9 cellular contexts compared by ENCODE assay signal in the genomic region with DNA sequence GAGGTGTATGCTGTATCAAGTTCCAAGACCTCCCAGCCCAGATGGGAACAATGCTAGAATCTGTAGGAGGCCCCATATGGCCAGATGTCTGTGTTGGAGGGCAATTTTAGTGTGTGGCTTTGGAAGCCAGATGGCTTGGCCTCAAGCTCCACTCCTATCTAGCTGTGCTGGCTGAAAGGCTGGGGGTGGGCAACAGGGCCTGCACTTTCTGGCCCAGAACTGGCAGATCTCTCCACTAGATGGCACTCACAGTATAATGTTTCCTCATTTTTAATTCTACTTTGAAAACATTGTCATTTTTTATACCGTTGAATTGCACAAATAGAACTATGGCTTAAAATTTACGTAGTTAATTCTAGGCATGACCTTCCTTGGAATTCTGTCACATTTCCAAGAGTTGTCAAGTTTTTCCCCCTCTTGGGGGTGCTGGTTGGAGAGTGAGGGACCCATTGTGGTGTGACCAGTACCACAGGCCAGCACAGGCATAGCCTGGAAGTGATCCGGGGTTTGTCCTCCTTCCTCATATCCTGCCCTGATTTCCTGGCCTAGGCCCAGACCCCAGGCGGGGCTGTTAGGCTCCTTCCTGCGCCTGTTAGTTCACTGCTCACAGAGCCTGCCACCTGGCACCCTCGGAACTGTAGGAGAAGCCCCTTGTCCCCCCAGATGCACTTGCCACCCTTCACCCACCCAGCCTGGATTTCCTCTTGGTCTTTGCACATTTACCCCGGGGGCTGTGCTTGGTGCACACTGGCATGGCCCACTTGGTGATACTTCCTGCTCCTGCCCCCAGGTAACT. TPM values are rescaled to one million over a fixed set of nuclear protein-coding genes. Genes with fewer than 3 reads are reported as not detected.
A peak's percentile ranks its signal among the peaks of the same experiment; 100 is the strongest.
DNase-seq lines count a peak whose midpoint lies in the region; ATAC-seq and TF ChIP-seq lines count a peak whose summit lies in the region.
"Had no signal": no experiment of that assay in that cellular context is flagged by ENCODE, and none has a peak within 500 bp of the region (broad histone marks: within the 10 kb centered on the region; RNA-seq: fewer than 3 reads in every experiment).

No MANE protein-coding gene starts in this region.

- no peak for ATAC-seq in HG03521 (IDR thresholded peaks at IDR 0.05; ENCODE audit: unreplicated experiment)

- H3K4me3 ChIP-seq in cardiac fibroblast (replicated peaks in 1 of 2; ENCODE audit: low read depth in 2 of 2, low read length in 2 of 2) = no peak overlapping the region

- DNase-seq in DMS153 (lab: John Stamatoyannopoulos, UW) (peak; percentile 28), HK-2 (ENCODE audit: unreplicated experiment) (peak; percentile 39), NOMO-1 treated with dmso at 0.1 percent for 144 hours (lab: John Stamatoyannopoulos, UW; ENCODE audit: unreplicated experiment) (peak; percentile 30), cardiac fibroblast (ENCODE audit: low read depth in 2 of 2) (peak; percentile 61 to 77), kidney tubule cell (ENCODE audit: low spot score) (peak; percentile 52)
- DNase-seq in activated CD4-positive, CD25-positive, alpha-beta regulatory T cell treated with anti-CD3 and anti-CD28 coated beads, Interleukin-2, amount 50 U/mL, for 72 hours = no peak

- peak; percentile 63 for TF ChIP-seq CTCF in cardiac fibroblast (IDR thresholded peaks at IDR 0.05; ENCODE audit: low read depth, low read length)

- peak overlapping the region; percentile 62 for H3K27ac ChIP-seq in temporal lobe (ENCODE audit: low read depth, low read length)

RNA-seq across cellular contexts. Expression of a gene that starts 52.9 kb away (rescaled TPM):
- total RNA-seq in temporal lobe = 2.5 TPM
- total RNA-seq: T-helper 2 cell treated with Interferon-gamma antibody and Interleukin-4, amounts not matched to agents 100 ng/mL and 5 ng/mL, for 36 hours had no signal
